In genomic region chr16:87581867-87582220, GRCh38 we compare ENCODE assay signal across 9 cellular contexts. TPM values are rescaled to one million over a fixed set of nuclear protein-coding genes. Genes with fewer than 3 reads are reported as not detected.
DNase-seq lines count a peak whose midpoint lies in the region; ATAC-seq and TF ChIP-seq lines count a peak whose summit lies in the region.
"Had no signal": no experiment of that assay in that cellular context is flagged by ENCODE, and none has a peak within 500 bp of the region (broad histone marks: within the 10 kb centered on the region; RNA-seq: fewer than 3 reads in every experiment).

No MANE protein-coding gene starts in this region.

- peaks cover 59% of the 10 kb centered on the region for H3K27me3 Mint-ChIP-seq in activated T-cell treated with anti-CD3 and anti-CD28 coated beads, Interleukin-2, amount 50 U/mL, for 24 hours
- peaks cover 40% of the 10 kb centered on the region for H3K27me3 Mint-ChIP-seq in activated CD8-positive, alpha-beta memory T cell treated with anti-CD3 and anti-CD28 coated beads, Interleukin-2, amount 10 ng/mL, durations not matched to agents 7 days and 5 days

- POLR2A ChIA-PET in AG04449 (lab: Yijun Ruan, JAX): interaction anchor here (0.5 to 1.4 kb wide), 9 partner anchors 19 to 1228 kb away, joined by 3 to 4 read pairs (median 3); partner anchors contain the start of gene FBXO31

- H3K36me3 Mint-ChIP-seq in activated T-cell treated with anti-CD3 and anti-CD28 coated beads, Interleukin-2, amount 50 U/mL, for 24 hours (ENCODE audit: low read depth): no peaks in the 10 kb centered on the region
- no peaks in the 10 kb centered on the region for H3K36me3 Mint-ChIP-seq in activated CD8-positive, alpha-beta memory T cell treated with anti-CD3 and anti-CD28 coated beads, Interleukin-2, amount 10 ng/mL, durations not matched to agents 7 days and 5 days
- H3K36me3 Mint-ChIP-seq: CD8-positive, alpha-beta memory T cell had no signal

- TF ChIP-seq CTCF in AG04449 (IDR thresholded peaks at IDR 0.05; ENCODE audit: insufficient read depth, low read length, missing control alignments) (no peak), epithelial cell of proximal tubule (conservative IDR thresholded peaks at IDR 0.05; ENCODE audit: low read depth, low read length) (no peak)

- H3K4me3 Mint-ChIP-seq in activated T-cell treated with anti-CD3 and anti-CD28 coated beads, Interleukin-2, amount 50 U/mL, for 24 hours: no peak overlapping the region
- no peak overlapping the region for H3K4me3 Mint-ChIP-seq in activated CD8-positive, alpha-beta memory T cell treated with anti-CD3 and anti-CD28 coated beads, Interleukin-2, amount 10 ng/mL, durations not matched to agents 7 days and 5 days
- H3K4me3 Mint-ChIP-seq: CD8-positive, alpha-beta memory T cell had no signal

- no peaks in the 10 kb centered on the region for H3K4me1 Mint-ChIP-seq in activated T-cell treated with anti-CD3 and anti-CD28 coated beads, Interleukin-2, amount 50 U/mL, for 24 hours (ENCODE audit: low read depth)
- H3K4me1 Mint-ChIP-seq in activated CD8-positive, alpha-beta memory T cell treated with anti-CD3 and anti-CD28 coated beads, Interleukin-2, amount 10 ng/mL, durations not matched to agents 7 days and 5 days: no peaks in the 10 kb centered on the region
- H3K4me1 Mint-ChIP-seq: CD8-positive, alpha-beta memory T cell had no signal

- H3K9me3 ChIP-seq in muscle layer of colon (ENCODE audit: low read length): no peaks in the 10 kb centered on the region

- H3K9me3 Mint-ChIP-seq in activated T-cell treated with anti-CD3 and anti-CD28 coated beads, Interleukin-2, amount 50 U/mL, for 24 hours: no peaks in the 10 kb centered on the region
- no peaks in the 10 kb centered on the region for H3K9me3 Mint-ChIP-seq in activated CD8-positive, alpha-beta memory T cell treated with anti-CD3 and anti-CD28 coated beads, Interleukin-2, amount 10 ng/mL, durations not matched to agents 7 days and 5 days (ENCODE audit: low read depth)
- H3K9me3 Mint-ChIP-seq: CD8-positive, alpha-beta memory T cell had no signal

- peaks cover 0 to 5% of the 10 kb centered on the region in 2 donors for H3K27me3 ChIP-seq in muscle layer of colon (ENCODE audit: control insufficient read depth in 1 of 2, insufficient read depth in 2 of 2, low read length in 2 of 2)

- H3K9ac ChIP-seq in muscle layer of colon (ENCODE audit: low read length): no peak overlapping the region

- CTCF ChIA-PET in AG04449 (lab: Yijun Ruan, JAX): interaction anchor here (0.6 to 10.5 kb wide), 9 partner anchors 9 to 195 kb away, joined by 3 to 168 read pairs (median 4); no protein-coding TSS in a partner anchor
- CTCF ChIA-PET in activated CD8-positive, alpha-beta memory T cell treated with anti-CD3 and anti-CD28 coated beads, Interleukin-2, amount 10 ng/mL, durations not matched to agents 7 days and 5 days (lab: Charles Lee): no interaction called here

- no peak overlapping the region for H3K27ac Mint-ChIP-seq in activated T-cell treated with anti-CD3 and anti-CD28 coated beads, Interleukin-2, amount 50 U/mL, for 24 hours
- no peak overlapping the region for H3K27ac Mint-ChIP-seq in activated CD8-positive, alpha-beta memory T cell treated with anti-CD3 and anti-CD28 coated beads, Interleukin-2, amount 10 ng/mL, durations not matched to agents 7 days and 5 days
- H3K27ac Mint-ChIP-seq: CD8-positive, alpha-beta memory T cell had no signal

- peak; percentile 87 for DNase-seq in AG04449 (ENCODE audit: low read depth, low spot score)
- peak; percentile 56 for DNase-seq in OCI-M1 (lab: John Stamatoyannopoulos, UW)
- DNase-seq in epithelial cell of proximal tubule (ENCODE audit: low read depth): peak; percentile 80
- no peak for DNase-seq in activated T-cell treated with anti-CD3 and anti-CD28 coated beads, Interleukin-2, amount 50 U/mL, for 24 hours
- DNase-seq in activated CD8-positive, alpha-beta memory T cell treated with anti-CD3 and anti-CD28 coated beads, Interleukin-2, amount 10 ng/mL, durations not matched to agents 7 days and 5 days: no peak
- no peak for DNase-seq in SKM-1 (lab: John Stamatoyannopoulos, UW; ENCODE audit: unreplicated experiment)
- DNase-seq: CD8-positive, alpha-beta memory T cell had no signal

- H3K27ac ChIP-seq in muscle layer of colon (ENCODE audit: low read depth, low read length): peak overlapping the region; percentile 72

- ATAC-seq in activated CD8-positive, alpha-beta memory T cell treated with anti-CD3 and anti-CD28 coated beads, Interleukin-2, amount 10 ng/mL, durations not matched to agents 7 days and 5 days: no peak
- no peak for ATAC-seq in GM18502 (IDR thresholded peaks at IDR 0.05; ENCODE audit: poor library complexity, unreplicated experiment)

- peaks cover 21% of the 10 kb centered on the region for H3K4me1 ChIP-seq in muscle layer of colon (ENCODE audit: insufficient read depth, low read length)

- H3K36me3 ChIP-seq in muscle layer of colon (ENCODE audit: insufficient read depth, low read length): no peaks in the 10 kb centered on the region

- no peak overlapping the region; the same call in 1 of the 2 replicates for H3K4me3 ChIP-seq in AG04449 (ENCODE audit: low read depth, low read length)
- H3K4me3 ChIP-seq in epithelial cell of proximal tubule (ENCODE audit: low read depth, low read length): peak overlapping the region; percentile 24
- no peak overlapping the region for H3K4me3 ChIP-seq in muscle layer of colon (ENCODE audit: low read depth in 1 of 2, low read length in 2 of 2)

RNA-seq across cellular contexts. Expression of gene JPH3, which starts 20.5 kb away (rescaled TPM):
- total RNA-seq in epithelial cell of proximal tubule: 0.14 and 0.40 TPM in 2 replicates
- not detected for total RNA-seq in activated CD8-positive, alpha-beta memory T cell treated with anti-CD3 and anti-CD28 coated beads, Interleukin-2, amount 10 ng/mL, durations not matched to agents 7 days and 5 days
- total RNA-seq: CD8-positive, alpha-beta memory T cell had no signal

Comparison
In these comparisons a context has a peak if more than half of its experiments do, and no peak if none do; other contexts are left out.
1. DNase-seq: peak in AG04449 (single experiment), OCI-M1 (single experiment) and epithelial cell of proximal tubule (single experiment); none in activated T-cell treated with anti-CD3 and anti-CD28 coated beads, Interleukin-2, amount 50 U/mL, for 24 hours (single experiment), activated CD8-positive, alpha-beta memory T cell treated with anti-CD3 and anti-CD28 coated beads, Interleukin-2, amount 10 ng/mL, durations not matched to agents 7 days and 5 days (single experiment) and SKM-1 (single experiment).